In the genomic region with DNA sequence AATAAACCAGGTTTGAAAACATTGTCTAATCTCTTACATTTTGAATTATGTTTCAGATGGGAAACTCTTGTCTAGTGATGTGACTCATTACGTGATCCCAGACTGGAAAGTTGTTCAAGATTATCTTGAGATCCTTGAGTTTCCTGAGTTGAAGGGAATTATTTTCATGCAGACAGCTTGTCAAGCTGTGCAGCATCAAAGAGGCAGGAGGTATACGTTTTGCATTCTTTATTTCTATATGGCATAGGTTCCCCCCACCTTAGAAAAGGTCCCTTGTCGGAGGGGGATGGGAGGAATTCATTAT, we compare ENCODE assay signal across 8 cellular contexts. TPM values are rescaled to one million over a fixed set of nuclear protein-coding genes. Genes with fewer than 3 reads are reported as not detected.
DNase-seq lines count a peak whose midpoint lies in the region; ATAC-seq and TF ChIP-seq lines count a peak whose summit lies in the region.

No MANE protein-coding gene starts in this region.

- peaks cover 63% of the 10 kb centered on the region for H3K79me2 ChIP-seq in DND-41 (ENCODE audit: insufficient read depth, low read length)
- peaks cover 50% of the 10 kb centered on the region for H3K79me2 ChIP-seq in Karpas-422 (ENCODE audit: low read length)
- H3K79me2 ChIP-seq in osteoblast (ENCODE audit: insufficient read depth, low read length): peaks cover 18% of the 10 kb centered on the region

- H4K20me1 ChIP-seq in DND-41 (ENCODE audit: insufficient read depth, low read length): peaks cover 4% of the 10 kb centered on the region; the same call in 1 of the 2 replicates
- H4K20me1 ChIP-seq in Karpas-422 (ENCODE audit: insufficient read depth, low read depth, low read length): no peaks in the 10 kb centered on the region
- H4K20me1 ChIP-seq in osteoblast (ENCODE audit: insufficient read depth, low read length): no peaks in the 10 kb centered on the region

- H3K27me3 ChIP-seq in DND-41 (ENCODE audit: insufficient read depth, low read length, poor library complexity) (no peaks in the 10 kb centered on the region), Karpas-422 (ENCODE audit: low read length) (no peaks in the 10 kb centered on the region), osteoblast (ENCODE audit: insufficient read depth, low read length) (no peaks in the 10 kb centered on the region)

- peaks cover 27% of the 10 kb centered on the region for H3K36me3 ChIP-seq in DND-41 (ENCODE audit: insufficient read depth, low read length)
- H3K36me3 ChIP-seq in Karpas-422 (ENCODE audit: insufficient read depth, low read length): peaks cover 24% of the 10 kb centered on the region; the same call in 1 of the 2 replicates
- H3K36me3 ChIP-seq in osteoblast (ENCODE audit: insufficient read depth, low read length): peaks cover 4% of the 10 kb centered on the region

- H2AFZ ChIP-seq in DND-41 (ENCODE audit: low read depth, low read length) (0 out of 2 replicates have a peak overlapping the region, but pooled peaks have one; percentile 98), Karpas-422 (ENCODE audit: low read length) (0 out of 2 replicates have a peak overlapping the region, but pooled peaks have one; percentile 59), osteoblast (ENCODE audit: low read length) (no peak overlapping the region)

- H3K4me1 ChIP-seq in DND-41 (ENCODE audit: insufficient read depth, low read length) (peaks cover 46% of the 10 kb centered on the region), Karpas-422 (ENCODE audit: low read length) (peaks cover 36% of the 10 kb centered on the region), osteoblast (ENCODE audit: insufficient read depth, low read length) (peaks cover 24% of the 10 kb centered on the region)

- H3K27ac ChIP-seq in DND-41 (ENCODE audit: low read length) (peak overlapping the region; percentile 93; the same call in 1 of the 2 replicates), Karpas-422 (ENCODE audit: low read length) (peak overlapping the region; percentile 92), coronary artery (peak overlapping the region; percentile 53 to 93), osteoblast (ENCODE audit: low read depth, low read length) (peak overlapping the region; percentile 64)

- no peaks in the 10 kb centered on the region for H3K9me2 ChIP-seq in Karpas-422 (replicated peaks; ENCODE audit: insufficient read depth, low read length)

- ATAC-seq in DND-41 (ENCODE audit: insufficient read depth, low read depth): no peak

- no peak for TF ChIP-seq CTCF in DND-41 (IDR thresholded peaks at IDR 0.05; ENCODE audit: borderline replicate concordance, extremely low read depth, low read length, poor library complexity, severe bottlenecking)
- TF ChIP-seq CTCF in coronary artery (IDR thresholded peaks at IDR 0.05): no peak
- TF ChIP-seq CTCF in osteoblast (IDR thresholded peaks at IDR 0.05; ENCODE audit: extremely low read depth, low read depth, low read length): no peak

- peak overlapping the region in 1 of 2 experiments; percentile 74; a peak in 2 of 4 replicates for H3K4me3 ChIP-seq in DND-41 (ENCODE audit: low read depth in 1 of 2, low read length in 2 of 2)
- peak overlapping the region; percentile 90 for H3K4me3 ChIP-seq in Karpas-422 (ENCODE audit: low read length)
- peak overlapping the region; percentile 96 for H3K4me3 ChIP-seq in coronary artery
- peak overlapping the region; percentile 75 for H3K4me3 ChIP-seq in osteoblast (ENCODE audit: insufficient read depth, low read length)

- DNase-seq in DND-41 (no peak), Karpas-422 (peak; percentile 62), coronary artery (ENCODE audit: low spot score) (no peak), osteoblast (ENCODE audit: insufficient read length, low spot score, missing footprints) (peak; percentile 78), NOMO-1 (lab: John Stamatoyannopoulos, UW; ENCODE audit: unreplicated experiment in 2 of 2) (no peak), NCI-H345 (lab: John Stamatoyannopoulos, UW) (no peak), amygdala (lab: John Stamatoyannopoulos, UW) (no peak)
- no peak for DNase-seq in stimulated activated CD4-positive, alpha-beta T cell treated with anti-CD3 and anti-CD28 coated beads, Interleukin-1b, Interleukin-23, amount 100 ng/mL, for 48 hours

- peak overlapping the region; percentile 85 for H3K4me2 ChIP-seq in DND-41 (ENCODE audit: insufficient read depth, low read length)
- peak overlapping the region; percentile 81 for H3K4me2 ChIP-seq in Karpas-422 (ENCODE audit: low read depth, low read length, poor library complexity, severe bottlenecking)
- H3K4me2 ChIP-seq in osteoblast (ENCODE audit: insufficient read depth, low read length): peak overlapping the region; percentile 87

- H3K9me3 ChIP-seq in DND-41 (ENCODE audit: insufficient read depth, low read length, severe bottlenecking) (no peaks in the 10 kb centered on the region), Karpas-422 (ENCODE audit: low read length) (no peaks in the 10 kb centered on the region), osteoblast (ENCODE audit: low read depth, low read length) (no peaks in the 10 kb centered on the region)

- H3K9ac ChIP-seq in DND-41 (ENCODE audit: low read depth, low read length) (peak overlapping the region; percentile 97), Karpas-422 (ENCODE audit: low read length) (peak overlapping the region; percentile 92)

RNA-seq across cellular contexts. Expression of a gene that starts 1.5 kb away (rescaled TPM):
- 25.5 and 40.2 TPM in 2 replicates for total RNA-seq in Karpas-422 (2014; rRNA removed; shearing (Covaris generic); ENCODE audit: low replicate concordance)
- total RNA-seq in osteoblast: 40.5 and 44.5 TPM in 2 replicates

RNA-seq across cellular contexts. Expression of a gene that starts 41.3 kb away (rescaled TPM):
- total RNA-seq in Karpas-422 (2014; rRNA removed; shearing (Covaris generic); ENCODE audit: low replicate concordance): not detected in 2 replicates
- total RNA-seq in osteoblast: not detected in 2 replicates

Comparison
In these comparisons a context has a peak if more than half of its experiments do, and no peak if none do; other contexts are left out.
1. DNase-seq: peak in Karpas-422 (single experiment) and osteoblast (single experiment); none in DND-41 (single experiment), coronary artery (single experiment), NOMO-1 (0 of 2), NCI-H345 (single experiment), stimulated activated CD4-positive, alpha-beta T cell treated with anti-CD3 and anti-CD28 coated beads, Interleukin-1b, Interleukin-23, amount 100 ng/mL, for 48 hours (single experiment) and amygdala (0 of 56).
2. Peak in every context shown above with its lines, with median percentiles within 50 percentile points of each other: H3K27ac ChIP-seq and H3K4me2 ChIP-seq.